ENCODE assay signal across 11 cellular contexts in genomic region chr2:57890462-57890861, GRCh38.
DNase-seq lines count a peak whose midpoint lies in the region; ATAC-seq, FAIRE-seq and TF ChIP-seq lines count a peak whose summit lies in the region.
"Had no signal": no experiment of that assay in that cellular context is flagged by ENCODE, and none has a peak within 500 bp of the region (broad histone marks: within the 10 kb centered on the region; RNA-seq: fewer than 3 reads in every experiment).

No MANE protein-coding gene starts in this region.

- H3K9me3 ChIP-seq in skeletal muscle satellite cell (replicated peaks; ENCODE audit: low read length), result no peaks in the 10 kb centered on the region
- H3K9me3 ChIP-seq: right lobe of liver had no signal

- H3K27me3 Mint-ChIP-seq in WTC11 (ENCODE audit: low read depth), result no peaks in the 10 kb centered on the region
- H3K27me3 Mint-ChIP-seq: stimulated activated naive CD8-positive, alpha-beta T cell treated with anti-CD3 and anti-CD28 coated beads, Interleukin-15, Interleukin-2, amounts not matched to agents 100 ng/mL and 50 ng/mL, for 24 hours had no signal

- H3K36me3 ChIP-seq in skeletal muscle satellite cell (ENCODE audit: insufficient read depth, low read length), result no peaks in the 10 kb centered on the region
- H3K36me3 ChIP-seq: right lobe of liver had no signal

- H3K4me1 Mint-ChIP-seq in WTC11, result 0 out of 2 replicates have a peak, but pooled peaks cover 6% of the 10 kb centered on the region

- H3K9me3 Mint-ChIP-seq in WTC11, result no peaks in the 10 kb centered on the region
- H3K9me3 Mint-ChIP-seq: stimulated activated naive CD8-positive, alpha-beta T cell treated with anti-CD3 and anti-CD28 coated beads, Interleukin-15, Interleukin-2, amounts not matched to agents 100 ng/mL and 50 ng/mL, for 24 hours had no signal

- DNase-seq in RCC 7860 (ENCODE audit: low spot score) (peak; percentile 49), medulla oblongata (ENCODE audit: extremely low spot score) (no peak), WTC11 (ENCODE audit: low spot score) (no peak)
- DNase-seq: effector CD8-positive, alpha-beta T cell; left ventricle myocardium superior; right lobe of liver had no signal

- H3K4me3 ChIP-seq in skeletal muscle satellite cell (ENCODE audit: low read length), result no peak overlapping the region
- H3K4me3 ChIP-seq: right lobe of liver had no signal

- POLR2A ChIA-PET in WTC11 (lab: Charles Lee), result no interaction called here

- CTCF ChIA-PET in WTC11 (lab: Charles Lee), result no interaction called here

- peaks cover 38% of the 10 kb centered on the region for H3K4me1 ChIP-seq in skeletal muscle satellite cell (ENCODE audit: control insufficient read depth, insufficient read depth, low read length)
- H3K4me1 ChIP-seq: right lobe of liver had no signal

- peak; percentile 62 for FAIRE-seq in RCC 7860 (lab: Jason Lieb, UNC)

- H3K36me3 Mint-ChIP-seq in WTC11, result no peaks in the 10 kb centered on the region

- no peak for TF ChIP-seq CTCF in WTC11 (IDR thresholded peaks at IDR 0.05)

- no peak overlapping the region for H3K27ac Mint-ChIP-seq in WTC11
- H3K27ac Mint-ChIP-seq: stimulated activated naive CD8-positive, alpha-beta T cell treated with anti-CD3 and anti-CD28 coated beads, Interleukin-15, Interleukin-2, amounts not matched to agents 100 ng/mL and 50 ng/mL, for 24 hours had no signal

- H3K4me3 Mint-ChIP-seq in WTC11, result no peak overlapping the region
- H3K4me3 Mint-ChIP-seq: stimulated activated naive CD8-positive, alpha-beta T cell treated with anti-CD3 and anti-CD28 coated beads, Interleukin-15, Interleukin-2, amounts not matched to agents 100 ng/mL and 50 ng/mL, for 24 hours had no signal

- peak; percentile 44 for ATAC-seq in GM18868 (IDR thresholded peaks at IDR 0.05; ENCODE audit: unreplicated experiment)
- ATAC-seq in HG02759 (IDR thresholded peaks at IDR 0.05; ENCODE audit: unreplicated experiment), result peak; percentile 55
- no peak for ATAC-seq in WTC11
- ATAC-seq in GM21515 (IDR thresholded peaks at IDR 0.05; ENCODE audit: unreplicated experiment), result no peak
- ATAC-seq: left ventricle myocardium superior had no signal

- no peaks in the 10 kb centered on the region for H3K27me3 ChIP-seq in skeletal muscle satellite cell (ENCODE audit: control insufficient read depth, insufficient read depth, low read length)
- H3K27me3 ChIP-seq: right lobe of liver had no signal

- H3K9ac ChIP-seq in skeletal muscle satellite cell (ENCODE audit: low read depth, low read length), result peak overlapping the region; percentile 16

- no peak overlapping the region for H3K4me2 ChIP-seq in skeletal muscle satellite cell (ENCODE audit: low read length)

TF ChIP-seq in WTC11, 78 proteins besides CTCF, POLR2A, EP300 and RAD21:
- TF ChIP-seq MXD4 (CRISPR knock-in tag; IDR thresholded peaks at IDR 0.05; ENCODE audit: borderline replicate concordance), result no peak
- TF ChIP-seq, protein P1, sequence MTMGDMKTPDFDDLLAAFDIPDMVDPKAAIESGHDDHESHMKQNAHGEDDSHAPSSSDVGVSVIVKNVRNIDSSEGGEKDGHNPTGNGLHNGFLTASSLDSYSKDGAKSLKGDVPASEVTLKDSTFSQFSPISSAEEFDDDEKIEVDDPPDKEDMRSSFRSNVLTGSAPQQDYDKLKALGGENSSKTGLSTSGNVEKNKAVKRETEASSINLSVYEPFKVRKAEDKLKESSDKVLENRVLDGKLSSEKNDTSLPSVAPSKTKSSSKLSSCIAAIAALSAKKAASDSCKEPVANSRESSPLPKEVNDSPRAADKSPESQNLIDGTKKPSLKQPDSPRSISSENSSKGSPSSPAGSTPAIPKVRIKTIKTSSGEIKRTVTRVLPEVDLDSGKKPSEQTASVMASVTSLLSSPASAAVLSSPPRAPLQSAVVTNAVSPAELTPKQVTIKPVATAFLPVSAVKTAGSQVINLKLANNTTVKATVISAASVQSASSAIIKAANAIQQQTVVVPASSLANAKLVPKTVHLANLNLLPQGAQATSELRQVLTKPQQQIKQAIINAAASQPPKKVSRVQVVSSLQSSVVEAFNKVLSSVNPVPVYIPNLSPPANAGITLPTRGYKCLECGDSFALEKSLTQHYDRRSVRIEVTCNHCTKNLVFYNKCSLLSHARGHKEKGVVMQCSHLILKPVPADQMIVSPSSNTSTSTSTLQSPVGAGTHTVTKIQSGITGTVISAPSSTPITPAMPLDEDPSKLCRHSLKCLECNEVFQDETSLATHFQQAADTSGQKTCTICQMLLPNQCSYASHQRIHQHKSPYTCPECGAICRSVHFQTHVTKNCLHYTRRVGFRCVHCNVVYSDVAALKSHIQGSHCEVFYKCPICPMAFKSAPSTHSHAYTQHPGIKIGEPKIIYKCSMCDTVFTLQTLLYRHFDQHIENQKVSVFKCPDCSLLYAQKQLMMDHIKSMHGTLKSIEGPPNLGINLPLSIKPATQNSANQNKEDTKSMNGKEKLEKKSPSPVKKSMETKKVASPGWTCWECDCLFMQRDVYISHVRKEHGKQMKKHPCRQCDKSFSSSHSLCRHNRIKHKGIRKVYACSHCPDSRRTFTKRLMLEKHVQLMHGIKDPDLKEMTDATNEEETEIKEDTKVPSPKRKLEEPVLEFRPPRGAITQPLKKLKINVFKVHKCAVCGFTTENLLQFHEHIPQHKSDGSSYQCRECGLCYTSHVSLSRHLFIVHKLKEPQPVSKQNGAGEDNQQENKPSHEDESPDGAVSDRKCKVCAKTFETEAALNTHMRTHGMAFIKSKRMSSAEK (CRISPR knock-in tag; IDR thresholded peaks at IDR 0.05; ENCODE audit: borderline replicate concordance), result no peak
- no peak for TF ChIP-seq ZNF425 (CRISPR knock-in tag; conservative IDR thresholded peaks at IDR 0.05)
TF ChIP-seq in WTC11: peak in this region for 0.

Comparison
In these comparisons a context has a peak if more than half of its experiments do, and no peak if none do; other contexts are left out.
1. ATAC-seq: peak in GM18868 (single experiment) and HG02759 (single experiment); none in WTC11 (single experiment) and GM21515 (single experiment).